ENCODE assay signal across 18 cellular contexts in genomic region chr11:102116453-102117205, GRCh38. TPM values are rescaled to one million over a fixed set of nuclear protein-coding genes. Genes with fewer than 3 reads are reported as not detected.
A peak's percentile ranks its signal among the peaks of the same experiment; 100 is the strongest.
DNase-seq lines count a peak whose midpoint lies in the region; ATAC-seq and TF ChIP-seq lines count a peak whose summit lies in the region.
"Had no signal": no experiment of that assay in that cellular context is flagged by ENCODE, and none has a peak within 500 bp of the region (broad histone marks: within the 10 kb centered on the region; RNA-seq: fewer than 3 reads in every experiment).

No MANE protein-coding gene starts in this region.

- H3K27ac Mint-ChIP-seq in Calu3 (ENCODE audit: unreplicated experiment) (peak overlapping the region; percentile 79), progenitor cell of endocrine pancreas (peak overlapping the region; percentile 87), natural killer cell (no peak overlapping the region)
- H3K27ac Mint-ChIP-seq: IgD-negative memory B cell; stimulated activated memory B cell treated with anti-CD40 and anti-IgM and Interleukin-4, amounts not matched to agents 10 μg/mL and 1 μg/mL and 100 μg/mL, for 72 hours had no signal

- ATAC-seq in RWPE2 (ENCODE audit: low read depth) (no peak), natural killer cell (no peak), HG03139 (IDR thresholded peaks at IDR 0.05; ENCODE audit: unreplicated experiment) (no peak)
- ATAC-seq: Right ventricle myocardium inferior; stimulated activated memory B cell treated with anti-CD40 and anti-IgM and Interleukin-4, amounts not matched to agents 10 μg/mL and 1 μg/mL and 100 μg/mL, for 72 hours had no signal

- H3K27me3 ChIP-seq in RWPE2 (ENCODE audit: insufficient read depth, poor library complexity, severe bottlenecking) (no peaks in the 10 kb centered on the region), iPS-20b (ENCODE audit: insufficient read depth, low read length) (no peaks in the 10 kb centered on the region; the same call in 1 of the 2 replicates), SJCRH30 (no peaks in the 10 kb centered on the region)
- H3K27me3 ChIP-seq: ovary, vagina had no signal

- peaks cover 69% of the 10 kb centered on the region for H3K36me3 ChIP-seq in RWPE2 (ENCODE audit: low read depth)
- H3K36me3 ChIP-seq in iPS-20b (ENCODE audit: insufficient read depth, low read depth, low read length): peaks cover 18% of the 10 kb centered on the region; the same call in 1 of the 2 replicates
- peaks cover 13% of the 10 kb centered on the region for H3K36me3 ChIP-seq in SJCRH30
- H3K36me3 ChIP-seq: ovary, vagina had no signal

- CTCF ChIA-PET in Calu3 (lab: Charles Lee): interaction anchor here (1.2 kb wide), 1 partner anchor 152 kb away, joined by 3 read pairs; no protein-coding TSS in a partner anchor

- intact Hi-C loops in Calu3 (cut with micrococcal nuclease; ENCODE audit: unreplicated experiment) (loop anchor here (2.0 to 5.0 kb wide), 2 partner anchors 41 to 162 kb away; no protein-coding TSS in a partner anchor), natural killer cell (cut with micrococcal nuclease) (no loop called here)

- H3K27ac ChIP-seq in RWPE2 (ENCODE audit: poor library complexity, severe bottlenecking): peak overlapping the region; percentile 98
- H3K27ac ChIP-seq in iPS-20b (ENCODE audit: low read length): no peak overlapping the region
- no peak overlapping the region for H3K27ac ChIP-seq in SJCRH30

- TF ChIP-seq CTCF in Calu3 (IDR thresholded peaks at IDR 0.05; ENCODE audit: unreplicated experiment) (no peak), RWPE2 (IDR thresholded peaks at IDR 0.05; ENCODE audit: poor library complexity, severe bottlenecking) (no peak), progenitor cell of endocrine pancreas (IDR thresholded peaks at IDR 0.05; ENCODE audit: unreplicated experiment) (no peak), natural killer cell (IDR thresholded peaks at IDR 0.05) (no peak)

- no TSS peak for BruUV-seq in Calu3 (replicated peaks; lab: Mats Ljungman, UMichigan)

- H3K9me3 Mint-ChIP-seq in Calu3 (ENCODE audit: low read depth, unreplicated experiment) (no peaks in the 10 kb centered on the region), progenitor cell of endocrine pancreas (ENCODE audit: low read depth) (no peaks in the 10 kb centered on the region), natural killer cell (peaks cover 0 to 3% of the 10 kb centered on the region in 2 donors)
- H3K9me3 Mint-ChIP-seq: stimulated activated memory B cell treated with anti-CD40 and anti-IgM and Interleukin-4, amounts not matched to agents 10 μg/mL and 1 μg/mL and 100 μg/mL, for 72 hours had no signal

- H3K27me3 Mint-ChIP-seq in Calu3 (ENCODE audit: unreplicated experiment): no peaks in the 10 kb centered on the region
- no peaks in the 10 kb centered on the region for H3K27me3 Mint-ChIP-seq in progenitor cell of endocrine pancreas
- H3K27me3 Mint-ChIP-seq in natural killer cell (ENCODE audit: low read depth in 2 of 2): peaks cover 24 to 38% of the 10 kb centered on the region in 2 donors

- H3K4me1 Mint-ChIP-seq in Calu3 (ENCODE audit: low read depth, unreplicated experiment) (peaks cover 45% of the 10 kb centered on the region), progenitor cell of endocrine pancreas (ENCODE audit: low read depth) (peaks cover 72% of the 10 kb centered on the region), natural killer cell (peaks cover 0 to 5% of the 10 kb centered on the region in 2 donors)
- H3K4me1 Mint-ChIP-seq: stimulated activated memory B cell treated with anti-CD40 and anti-IgM and Interleukin-4, amounts not matched to agents 10 μg/mL and 1 μg/mL and 100 μg/mL, for 72 hours had no signal

- H3K4me1 ChIP-seq in RWPE2 (ENCODE audit: insufficient read depth, poor library complexity, severe bottlenecking) (peaks cover 76% of the 10 kb centered on the region), iPS-20b (ENCODE audit: insufficient read depth, low read length) (peaks cover 74% of the 10 kb centered on the region), SJCRH30 (peaks cover 3% of the 10 kb centered on the region)

- no peak overlapping the region for H3K4me3 ChIP-seq in RWPE2 (ENCODE audit: severe bottlenecking)
- H3K4me3 ChIP-seq in iPS-20b (ENCODE audit: low read length): peak overlapping the region; percentile 45
- no peak overlapping the region for H3K4me3 ChIP-seq in SJCRH30
- H3K4me3 ChIP-seq: ovary, skin epidermis, vagina had no signal

- DNase-seq in Calu3 (no peak), RWPE2 (ENCODE audit: low spot score) (no peak), progenitor cell of endocrine pancreas (ENCODE audit: low spot score, unreplicated experiment) (no peak), SJCRH30 (no peak), SKM-1 treated with dmso at 0.1 percent for 144 hours (lab: John Stamatoyannopoulos, UW; ENCODE audit: unreplicated experiment) (no peak), natural killer cell (no peak)
- DNase-seq: activated naive CD4-positive, alpha-beta T cell treated with anti-CD3 and anti-CD28 coated beads, Interleukin-2, amount 50 U/mL, for 16 hours; caudate nucleus; effector CD8-positive, alpha-beta T cell; H7; ovary had no signal

- H3K9ac ChIP-seq in iPS-20b (ENCODE audit: low read depth, low read length): no peak overlapping the region

- H3K9me3 ChIP-seq in RWPE2 (ENCODE audit: severe bottlenecking) (no peaks in the 10 kb centered on the region), iPS-20b (ENCODE audit: insufficient read depth, low read depth, low read length) (no peaks in the 10 kb centered on the region), SJCRH30 (replicated peaks) (no peaks in the 10 kb centered on the region)
- H3K9me3 ChIP-seq: ovary, vagina had no signal

- H3K4me3 Mint-ChIP-seq in Calu3 (ENCODE audit: low read depth, unreplicated experiment) (peak overlapping the region; percentile 12), progenitor cell of endocrine pancreas (ENCODE audit: low read depth) (peak overlapping the region; percentile 58), natural killer cell (no peak overlapping the region)
- H3K4me3 Mint-ChIP-seq: IgD-negative memory B cell; stimulated activated memory B cell treated with anti-CD40 and anti-IgM and Interleukin-4, amounts not matched to agents 10 μg/mL and 1 μg/mL and 100 μg/mL, for 72 hours had no signal

- H3K36me3 Mint-ChIP-seq in Calu3 (ENCODE audit: insufficient read depth, unreplicated experiment) (peaks cover 26% of the 10 kb centered on the region), progenitor cell of endocrine pancreas (ENCODE audit: insufficient read depth) (peaks cover 4% of the 10 kb centered on the region), natural killer cell (no peaks in the 10 kb centered on the region)
- H3K36me3 Mint-ChIP-seq: IgD-negative memory B cell; stimulated activated memory B cell treated with anti-CD40 and anti-IgM and Interleukin-4, amounts not matched to agents 10 μg/mL and 1 μg/mL and 100 μg/mL, for 72 hours had no signal

RNA-seq across cellular contexts. Expression of gene YAP1, which starts 6.4 kb away (rescaled TPM):
- total RNA-seq in Calu3 (2022): 57.5 and 64.7 TPM in 2 replicates
- total RNA-seq in progenitor cell of endocrine pancreas: 199 and 204 TPM in 2 replicates
- 37.5 and 42.7 TPM in 2 replicates for total RNA-seq in SJCRH30 (2014; rRNA removed; shearing (Covaris generic))
- total RNA-seq in natural killer cell: not detected

Comparison
In these comparisons a context has a peak if more than half of its experiments do, and no peak if none do; other contexts are left out.
1. H3K27ac Mint-ChIP-seq: peak in Calu3 (single experiment) and progenitor cell of endocrine pancreas (single experiment); none in natural killer cell (0 of 2).
2. RNA of gene YAP1, which starts 6.4 kb away (total RNA-seq): 199 to 204 TPM in progenitor cell of endocrine pancreas, 57.5 to 64.7 TPM in Calu3 and 37.5 to 42.7 TPM in SJCRH30; not detected in natural killer cell; every median in the first group is over 10 times any median in the second.